Comparison of ENCODE assay signal across 2 cellular contexts in genomic region chr6:30556714-30556963, GRCh38.
TF ChIP-seq lines count a peak whose summit lies in the region.

No MANE protein-coding gene starts in this region.

TF ChIP-seq in K562, 482 proteins besides CTCF, POLR2A, EP300 and RAD21 (continues in another document):
- TF ChIP-seq TSHZ1 (CRISPR knock-in tag; IDR thresholded peaks at IDR 0.05) (no peak), NKRF (IDR thresholded peaks at IDR 0.05; ENCODE audit: borderline replicate concordance) (peak; percentile 96), MYNN (IDR thresholded peaks at IDR 0.05) (no peak; the same call in 1 of the 2 replicates), MYNN (CRISPR knock-in tag; IDR thresholded peaks at IDR 0.05) (no peak), KDM5B (IDR thresholded peaks at IDR 0.05; ENCODE audit: insufficient replicate concordance, low read depth, low read length) (peak; percentile 58), ESRRA (IDR thresholded peaks at IDR 0.05; ENCODE audit: borderline replicate concordance, low read depth) (peak; percentile 94), ERF (CRISPR knock-in tag; IDR thresholded peaks at IDR 0.05) (no peak), JUND (IDR thresholded peaks at IDR 0.05; ENCODE audit: borderline replicate concordance, low read depth, low read length) (no peak), JUND (tag; IDR thresholded peaks at IDR 0.05; ENCODE audit: borderline replicate concordance, low read depth, low read length) (0 out of 3 replicates have a peak, but pooled peaks have one; percentile 10), ZKSCAN3 (CRISPR knock-in tag; IDR thresholded peaks at IDR 0.05) (peak; percentile 89; the same call in 1 of the 2 replicates), PKNOX1 (IDR thresholded peaks at IDR 0.05) (no peak), BCOR (IDR thresholded peaks at IDR 0.05) (peak; percentile 3; the same call in 1 of the 2 replicates), FOXJ3 (CRISPR knock-in tag; IDR thresholded peaks at IDR 0.05) (peak; percentile 87), ETV6 (IDR thresholded peaks at IDR 0.05; ENCODE audit: borderline replicate concordance in 1 of 2, low read depth in 2 of 2, low read length in 1 of 2) (peak in 1 of 2 experiments; percentile 36; a peak in 1 of 4 replicates), ETV6 (CRISPR knock-in tag; IDR thresholded peaks at IDR 0.05; ENCODE audit: borderline replicate concordance) (no peak), SMARCA5 (IDR thresholded peaks at IDR 0.05) (peak; percentile 68; the same call in 1 of the 2 replicates), KDM1A (IDR thresholded peaks at IDR 0.05) (peak in 1 of 2 experiments; percentile 76; a peak in 1 of 4 replicates), TCF3 (CRISPR knock-in tag; IDR thresholded peaks at IDR 0.05) (peak; percentile 5; the same call in 1 of the 2 replicates), ADNP (tag; IDR thresholded peaks at IDR 0.05) (no peak), TOE1 (IDR thresholded peaks at IDR 0.05; ENCODE audit: borderline replicate concordance) (peak; percentile 17; the same call in 1 of the 2 replicates), TOE1 (CRISPR knock-in tag; IDR thresholded peaks at IDR 0.05; ENCODE audit: borderline replicate concordance, low read depth) (no peak), HDAC1 (IDR thresholded peaks at IDR 0.05) (peak in 1 of 2 experiments; percentile 90; a peak in 2 of 4 replicates), KLF13 (tag; IDR thresholded peaks at IDR 0.05; ENCODE audit: borderline replicate concordance, low read depth) (0 out of 2 replicates have a peak, but pooled peaks have one; percentile 7), NR2F6 (CRISPR knock-in tag; IDR thresholded peaks at IDR 0.05) (peak; percentile 83), NBN (IDR thresholded peaks at IDR 0.05; ENCODE audit: low read depth) (peak; percentile 68; the same call in 1 of the 2 replicates), NRF1 (conservative IDR thresholded peaks at IDR 0.05 in 1 of 2, IDR thresholded peaks at IDR 0.05 in 1 of 2) (0 out of 4 replicates have a peak, but pooled peaks have one; percentile 2 to 11)

TF ChIP-seq in liver, 16 proteins besides CTCF, POLR2A, EP300 and RAD21:
- TF ChIP-seq EGR1 (IDR thresholded peaks at IDR 0.05; ENCODE audit: low read depth in 2 of 2) (no peak), HNF4G (IDR thresholded peaks at IDR 0.05) (no peak), TAF1 (conservative IDR thresholded peaks at IDR 0.05) (no peak), RXRA (IDR thresholded peaks at IDR 0.05) (peak; percentile 60 to 63), REST (IDR thresholded peaks at IDR 0.05) (peak; percentile 70), HNF4A (conservative IDR thresholded peaks at IDR 0.05) (peak; percentile 70 to 74), ZBTB33 (IDR thresholded peaks at IDR 0.05) (no peak), YY1 (IDR thresholded peaks at IDR 0.05) (no peak), MAX (IDR thresholded peaks at IDR 0.05) (no peak), SP1 (IDR thresholded peaks at IDR 0.05) (no peak), JUND (IDR thresholded peaks at IDR 0.05) (no peak), FOXA2 (IDR thresholded peaks at IDR 0.05) (no peak), ATF3 (IDR thresholded peaks at IDR 0.05) (peak; percentile 33), FOXA1 (IDR thresholded peaks at IDR 0.05) (no peak), GABPA (IDR thresholded peaks at IDR 0.05 in 1 of 2, conservative IDR thresholded peaks at IDR 0.05 in 1 of 2) (no peak), NR2F2 (IDR thresholded peaks at IDR 0.05) (peak; percentile 98)
